ENCODE assay signal across 15 cellular contexts in genomic region chr9:110767559-110768063, GRCh38.
DNase-seq lines count a peak whose midpoint lies in the region; ATAC-seq and TF ChIP-seq lines count a peak whose summit lies in the region.
"Had no signal": no experiment of that assay in that cellular context is flagged by ENCODE, and none has a peak within 500 bp of the region (broad histone marks: within the 10 kb centered on the region; RNA-seq: fewer than 3 reads in every experiment).

No MANE protein-coding gene starts in this region.

- CTCF ChIA-PET in AG04450 (lab: Charles Lee): interaction anchor here (0.6 kb wide), 1 partner anchor 202 kb away, joined by 3 read pairs; no protein-coding TSS in a partner anchor

- H3K4me3 Mint-ChIP-seq in mesothelial cell of epicardium: no peak overlapping the region
- H3K4me3 Mint-ChIP-seq: activated CD4-positive, alpha-beta T cell treated with anti-CD3 and anti-CD28 coated beads for 36 hours; activated T-helper 17 cell treated with anti-CD3 and anti-CD28 coated beads, Interleukin-2, amount 50 U/mL, for 72 hours had no signal

- H3K27me3 Mint-ChIP-seq in mesothelial cell of epicardium (ENCODE audit: low read depth): no peaks in the 10 kb centered on the region
- H3K27me3 Mint-ChIP-seq: activated CD4-positive, alpha-beta T cell treated with anti-CD3 and anti-CD28 coated beads for 36 hours; activated T-helper 17 cell treated with anti-CD3 and anti-CD28 coated beads, Interleukin-2, amount 50 U/mL, for 72 hours had no signal

- no peak overlapping the region for H3K27ac ChIP-seq in AG04450 (ENCODE audit: low read depth, low read length)
- H3K27ac ChIP-seq: A549, colonic mucosa had no signal

- H3K27ac Mint-ChIP-seq in mesothelial cell of epicardium: no peak overlapping the region
- H3K27ac Mint-ChIP-seq: activated CD4-positive, alpha-beta T cell treated with anti-CD3 and anti-CD28 coated beads for 36 hours; activated T-helper 17 cell treated with anti-CD3 and anti-CD28 coated beads, Interleukin-2, amount 50 U/mL, for 72 hours had no signal

- TF ChIP-seq CTCF in AG04450 (IDR thresholded peaks at IDR 0.05; ENCODE audit: low read depth, low read length) (no peak), mesothelial cell of epicardium (IDR thresholded peaks at IDR 0.05; ENCODE audit: unreplicated experiment) (no peak)

- H3K9me3 Mint-ChIP-seq in mesothelial cell of epicardium: no peaks in the 10 kb centered on the region
- H3K9me3 Mint-ChIP-seq: activated T-helper 17 cell treated with anti-CD3 and anti-CD28 coated beads, Interleukin-2, amount 50 U/mL, for 72 hours had no signal

- H3K27me3 ChIP-seq in AG04450 (ENCODE audit: control insufficient read depth, insufficient read depth, low read length): no peaks in the 10 kb centered on the region
- H3K27me3 ChIP-seq: colonic mucosa had no signal

- peaks cover 20% of the 10 kb centered on the region for H3K4me1 Mint-ChIP-seq in mesothelial cell of epicardium
- H3K4me1 Mint-ChIP-seq: activated CD4-positive, alpha-beta T cell treated with anti-CD3 and anti-CD28 coated beads for 36 hours; activated T-helper 17 cell treated with anti-CD3 and anti-CD28 coated beads, Interleukin-2, amount 50 U/mL, for 72 hours had no signal

- no peaks in the 10 kb centered on the region for H3K36me3 Mint-ChIP-seq in mesothelial cell of epicardium

- no peaks in the 10 kb centered on the region for H3K9me3 ChIP-seq in AG04450 (ENCODE audit: control insufficient read depth, insufficient read depth, low read length)
- H3K9me3 ChIP-seq: A549, colonic mucosa had no signal

- peak; percentile 53 for DNase-seq in AG04450 (ENCODE audit: low read depth, low spot score)
- peak; percentile 93 for DNase-seq in amniotic epithelial cell (ENCODE audit: low read depth)
- DNase-seq in globus pallidus (ENCODE audit: low spot score): peak; percentile 90
- DNase-seq in pons (ENCODE audit: low spot score): peak; percentile 72
- no peak for DNase-seq in mesothelial cell of epicardium (ENCODE audit: low spot score in 2 of 2, unreplicated experiment in 2 of 2)
- no peak for DNase-seq in glomerular visceral epithelial cell (ENCODE audit: extremely low spot score)
- DNase-seq: activated CD4-positive, alpha-beta T cell treated with anti-CD3 and anti-CD28 coated beads for 36 hours; colonic mucosa; DND-41; NCI-H1105; NCI-H69 had no signal

- POLR2A ChIA-PET in AG04450 (lab: Yijun Ruan, JAX): interaction anchor here (0.7 kb wide), 1 partner anchor 213 kb away, joined by 5 read pairs; no protein-coding TSS in a partner anchor

- H3K4me3 ChIP-seq in AG04450 (ENCODE audit: low read depth, low read length): no peak overlapping the region
- H3K4me3 ChIP-seq: A549, colonic mucosa had no signal

- no peak for ATAC-seq in HG02938 (IDR thresholded peaks at IDR 0.05; ENCODE audit: unreplicated experiment)
- no peak for ATAC-seq in GM18511 (IDR thresholded peaks at IDR 0.05; ENCODE audit: unreplicated experiment)
- ATAC-seq: A549; activated CD4-positive, alpha-beta T cell treated with anti-CD3 and anti-CD28 coated beads for 36 hours; activated T-helper 17 cell treated with anti-CD3 and anti-CD28 coated beads, Interleukin-2, amount 50 U/mL, for 72 hours had no signal

Comparison
In these comparisons a context has a peak if more than half of its experiments do, and no peak if none do; other contexts are left out.
1. DNase-seq: peak in AG04450 (single experiment), amniotic epithelial cell (single experiment), globus pallidus (single experiment) and pons (single experiment); none in mesothelial cell of epicardium (0 of 2) and glomerular visceral epithelial cell (single experiment).